In the genomic region with DNA sequence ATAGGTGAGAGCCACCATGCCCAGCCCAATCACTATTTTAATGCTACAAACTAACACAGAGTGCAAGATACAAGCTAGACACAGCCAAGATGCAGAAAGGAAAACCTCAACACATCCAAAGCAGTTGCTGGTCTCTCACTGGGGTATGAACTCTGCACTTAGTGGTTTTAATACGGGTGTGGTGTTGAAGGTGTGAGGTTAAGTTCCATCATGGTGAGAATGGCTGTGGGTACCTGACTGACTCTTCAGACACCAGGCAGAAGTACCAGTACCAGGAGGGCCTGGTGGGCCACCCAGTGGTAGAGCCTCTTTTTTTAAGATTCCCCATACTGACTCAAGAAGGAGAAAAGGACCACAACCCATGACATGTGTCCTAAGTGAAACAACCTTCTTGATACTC, we compare ENCODE assay signal across 24 cellular contexts.
"Had no signal": no experiment of that assay in that cellular context is flagged by ENCODE, and none has a peak within 500 bp of the region (broad histone marks: within the 10 kb centered on the region; RNA-seq: fewer than 3 reads in every experiment).

No MANE protein-coding gene starts in this region.

- H3K27ac Mint-ChIP-seq: activated naive CD4-positive, alpha-beta T cell treated with anti-CD3 and anti-CD28 coated beads, Interleukin-2, amount 50 U/mL, for 24 hours; activated T-helper 2 cell treated with anti-CD3 and anti-CD28 coated beads, Interferon-gamma antibody, Interleukin-2, Interleukin-4, amounts not matched to agents 10 μg/mL and 5 μg/mL and 100 μg/mL, durations not matched to agents 14 hours and 24 hours and 36 hours; progenitor cell of endocrine pancreas; stimulated activated naive CD8-positive, alpha-beta T cell treated with anti-CD3 and anti-CD28 coated beads, Interleukin-15, Interleukin-2, amounts not matched to agents 100 ng/mL and 50 ng/mL, for 24 hours; T-helper 1 cell treated with Interleukin-12 subunit alpha and Interleukin-12 subunit beta and Interleukin-4 antibody, amounts not matched to agents 30 μg/mL and 1 μg/mL, for 36 hours; type B pancreatic cell had no signal

- H3K36me3 Mint-ChIP-seq: activated naive CD4-positive, alpha-beta T cell treated with anti-CD3 and anti-CD28 coated beads, Interleukin-2, amount 50 U/mL, for 24 hours had no signal

- ATAC-seq: activated T-cell treated with anti-CD3 and anti-CD28 coated beads, Interleukin-2, amount 50 U/mL, for 4 hours; body of pancreas; right lobe of liver had no signal

- DNase-seq: activated CD4-positive, alpha-beta T cell treated with anti-CD3 and anti-CD28 coated beads for 1 hour; activated CD8-positive, alpha-beta memory T cell treated with anti-CD3 and anti-CD28 coated beads for 24 hours; activated CD8-positive, alpha-beta memory T cell treated with anti-CD3 and anti-CD28 coated beads, Interleukin-2, amount 50 U/mL, for 4 hours; activated T-cell treated with anti-CD3 and anti-CD28 coated beads, Interleukin-2, amount 50 U/mL, for 4 hours; adrenal gland; aorta; body of pancreas; cerebellar nuclear complex; colonic mucosa; effector CD8-positive, alpha-beta T cell; left ventricle myocardium inferior; mesendoderm; ovary; right lobe of liver; stimulated activated CD4-positive, alpha-beta T cell treated with anti-CD3 and anti-CD28 coated beads, Interleukin-2, amount 100 ng/mL, for 48 hours; substantia nigra; T1000; uterus had no signal

- H3K9me3 Mint-ChIP-seq: activated naive CD4-positive, alpha-beta T cell treated with anti-CD3 and anti-CD28 coated beads, Interleukin-2, amount 50 U/mL, for 24 hours; activated T-cell treated with anti-CD3 and anti-CD28 coated beads, Interleukin-2, amount 50 U/mL, for 4 hours; activated T-helper 2 cell treated with anti-CD3 and anti-CD28 coated beads, Interferon-gamma antibody, Interleukin-2, Interleukin-4, amounts not matched to agents 10 μg/mL and 5 μg/mL and 100 μg/mL, durations not matched to agents 14 hours and 24 hours and 36 hours; stimulated activated naive CD8-positive, alpha-beta T cell treated with anti-CD3 and anti-CD28 coated beads, Interleukin-15, Interleukin-2, amounts not matched to agents 100 ng/mL and 50 ng/mL, for 24 hours; T-helper 1 cell treated with Interleukin-12 subunit alpha and Interleukin-12 subunit beta and Interleukin-4 antibody, amounts not matched to agents 30 μg/mL and 1 μg/mL, for 36 hours; type B pancreatic cell had no signal

- H3K4me3 Mint-ChIP-seq: activated naive CD4-positive, alpha-beta T cell treated with anti-CD3 and anti-CD28 coated beads, Interleukin-2, amount 50 U/mL, for 24 hours; activated T-cell treated with anti-CD3 and anti-CD28 coated beads, Interleukin-2, amount 50 U/mL, for 4 hours; stimulated activated naive CD8-positive, alpha-beta T cell treated with anti-CD3 and anti-CD28 coated beads, Interleukin-15, Interleukin-2, amounts not matched to agents 100 ng/mL and 50 ng/mL, for 24 hours; T-helper 1 cell treated with Interleukin-12 subunit alpha and Interleukin-12 subunit beta and Interleukin-4 antibody, amounts not matched to agents 30 μg/mL and 1 μg/mL, for 36 hours; type B pancreatic cell had no signal
